Comparison of ENCODE assay signal across 21 cellular contexts in genomic region chr11:2742201-2742600, GRCh38. TPM values are rescaled to one million over a fixed set of nuclear protein-coding genes. Genes with fewer than 3 reads are reported as not detected.
DNase-seq lines count a peak whose midpoint lies in the region; ATAC-seq and TF ChIP-seq lines count a peak whose summit lies in the region.
"Had no signal": no experiment of that assay in that cellular context is flagged by ENCODE, and none has a peak within 500 bp of the region (broad histone marks: within the 10 kb centered on the region; RNA-seq: fewer than 3 reads in every experiment).

No MANE protein-coding gene starts in this region.

- H3K9me3 Mint-ChIP-seq in nephron (no peaks in the 10 kb centered on the region), type B pancreatic cell (no peaks in the 10 kb centered on the region)
- H3K9me3 Mint-ChIP-seq: endodermal cell, HFFc6, memory B cell, natural killer cell had no signal

- no peaks in the 10 kb centered on the region for H3K9me2 ChIP-seq in PC-9 (ENCODE audit: insufficient read depth)

- peaks cover 7% of the 10 kb centered on the region for H3K27me3 Mint-ChIP-seq in nephron (ENCODE audit: low read depth)
- no peaks in the 10 kb centered on the region for H3K27me3 Mint-ChIP-seq in type B pancreatic cell
- H3K27me3 Mint-ChIP-seq: memory B cell, T-helper 17 cell had no signal

- DNase-seq in PC-9 (no peak), esophagus squamous epithelium (lab: John Stamatoyannopoulos, UW) (no peak), type B pancreatic cell (ENCODE audit: extremely low spot score, unreplicated experiment) (no peak)
- no peak for DNase-seq in effector CD4-positive, alpha-beta T cell
- no peak for DNase-seq in stimulated activated naive CD8-positive, alpha-beta T cell treated with anti-CD3 and anti-CD28 coated beads, Interleukin-15, Interleukin-2, amounts not matched to agents 100 U/mL and 50 U/mL, for 24 hours
- DNase-seq: activated CD4-positive, alpha-beta T cell treated with anti-CD3 and anti-CD28 coated beads, Interleukin-2, amount 50 U/mL, for 48 hours; AML-193; amygdala; COR-L47; endodermal cell; natural killer cell; NCI-H1105 treated with DMSO at 0.1 percent for 48 hours; NCI-H510A treated with DMSO at 0.1 percent for 48 hours had no signal

- H3K36me3 Mint-ChIP-seq in nephron (ENCODE audit: low read depth): no peaks in the 10 kb centered on the region
- no peaks in the 10 kb centered on the region for H3K36me3 Mint-ChIP-seq in type B pancreatic cell
- H3K36me3 Mint-ChIP-seq: natural killer cell had no signal

- TF ChIP-seq POLR2A in esophagus squamous epithelium (IDR thresholded peaks at IDR 0.05): no peak

- H3F3A ChIP-seq in PC-9 (ENCODE audit: insufficient read depth, low read depth): 0 out of 2 replicates have a peak, but pooled peaks cover 12% of the 10 kb centered on the region

- H3K4me1 ChIP-seq in PC-9 (replicated peaks; ENCODE audit: insufficient read depth): peaks cover 23% of the 10 kb centered on the region
- peaks cover 0 to 18% (median 0%) of the 10 kb centered on the region in 3 donors for H3K4me1 ChIP-seq in esophagus squamous epithelium
- H3K4me1 ChIP-seq: psoas muscle had no signal

- H3K27ac ChIP-seq in PC-9 (peak overlapping the region; percentile 63), esophagus squamous epithelium (peak overlapping the region in 3 of 4 donors; percentile 50 to 65 (median 60))
- H3K27ac ChIP-seq: psoas muscle, SJSA1, VCaP had no signal

- no peak for ATAC-seq in GM19395 (IDR thresholded peaks at IDR 0.05; ENCODE audit: unreplicated experiment)
- no peak for ATAC-seq in stimulated activated naive CD8-positive, alpha-beta T cell treated with anti-CD3 and anti-CD28 coated beads, Interleukin-15, Interleukin-2, amounts not matched to agents 100 U/mL and 50 U/mL, for 24 hours
- ATAC-seq: natural killer cell, T-helper 17 cell had no signal

- H3K4me1 Mint-ChIP-seq in nephron (peaks cover 53% of the 10 kb centered on the region), type B pancreatic cell (ENCODE audit: unreplicated experiment) (peaks cover 33% of the 10 kb centered on the region)
- H3K4me1 Mint-ChIP-seq: memory B cell, natural killer cell had no signal

- BruUV-seq in PC-9 (replicated peaks; lab: Mats Ljungman, UMichigan): no TSS peak

- intact Hi-C loops in PC-9 (cut with micrococcal nuclease; ENCODE audit: unreplicated experiment): no loop called here
- intact Hi-C loops in esophagus squamous epithelium (cut with DNase I): no loop called here

- no peaks in the 10 kb centered on the region for H4K20me1 ChIP-seq in PC-9 (ENCODE audit: insufficient read depth)

- H3K27ac Mint-ChIP-seq in nephron (peak overlapping the region; percentile 78 to 88 (median 80)), type B pancreatic cell (peak overlapping the region; percentile 13)
- H3K27ac Mint-ChIP-seq: endodermal cell, HFFc6, memory B cell, natural killer cell, T-helper 17 cell had no signal

- no peak overlapping the region for H3K4me3 Mint-ChIP-seq in nephron
- no peak overlapping the region for H3K4me3 Mint-ChIP-seq in type B pancreatic cell
- H3K4me3 Mint-ChIP-seq: endodermal cell, HFFc6, memory B cell, natural killer cell, T-helper 17 cell had no signal

- no peak overlapping the region for H2AFZ ChIP-seq in PC-9

- H3K4me2 ChIP-seq in PC-9: peak overlapping the region; percentile 74

- no peaks in the 10 kb centered on the region for H3K79me2 ChIP-seq in PC-9 (ENCODE audit: low read depth)

- 100% methylated on average over 1 of the region's 5 CpGs; no CpG with 5 or more reads in 1 of the 2 donors for WGBS in esophagus squamous epithelium, 2 donors

- H3K4me3 ChIP-seq in PC-9 (no peak overlapping the region; the same call in 1 of the 2 replicates), esophagus squamous epithelium (no peak overlapping the region)
- H3K4me3 ChIP-seq: psoas muscle, SJSA1 had no signal

- TF ChIP-seq CTCF in PC-9 (conservative IDR thresholded peaks at IDR 0.05) (no peak), esophagus squamous epithelium (IDR thresholded peaks at IDR 0.05) (no peak), nephron (IDR thresholded peaks at IDR 0.05; ENCODE audit: unreplicated experiment in 3 of 3) (no peak), type B pancreatic cell (conservative IDR thresholded peaks at IDR 0.05) (no peak)

- H3K9me3 ChIP-seq in PC-9 (ENCODE audit: insufficient read depth, low read depth) (no peaks in the 10 kb centered on the region), esophagus squamous epithelium (no peaks in the 10 kb centered on the region)
- H3K9me3 ChIP-seq: psoas muscle, SJSA1 had no signal

- CTCF ChIA-PET in PC-9 (lab: Charles Lee): no interaction called here

- H3K27me3 ChIP-seq in PC-9 (ENCODE audit: insufficient read depth, low read depth) (no peaks in the 10 kb centered on the region), esophagus squamous epithelium (no peaks in the 10 kb centered on the region)

- POLR2A ChIA-PET in PC-9 (lab: Charles Lee; ENCODE audit: unreplicated experiment): no interaction called here

- H3K36me3 ChIP-seq in PC-9 (ENCODE audit: low read depth): no peaks in the 10 kb centered on the region
- no peaks in the 10 kb centered on the region for H3K36me3 ChIP-seq in esophagus squamous epithelium
- H3K36me3 ChIP-seq: SJSA1 had no signal

RNA-seq across cellular contexts. Expression of gene KCNQ1OT1, which starts 42.4 kb away (rescaled TPM):
- total RNA-seq in PC-9 (2021): 3.4 and 4.3 TPM in 2 replicates
- total RNA-seq in esophagus squamous epithelium: 1 to 10 TPM in 2 of 4 donors, under 1 TPM in 2; 0.21 to 1.9 (median 1.2) TPM
- total RNA-seq in type B pancreatic cell (ENCODE audit: low replicate concordance): 3.3 and 7.0 TPM in 2 replicates
